1 cellular context compared by ENCODE assay signal in the genomic region with DNA sequence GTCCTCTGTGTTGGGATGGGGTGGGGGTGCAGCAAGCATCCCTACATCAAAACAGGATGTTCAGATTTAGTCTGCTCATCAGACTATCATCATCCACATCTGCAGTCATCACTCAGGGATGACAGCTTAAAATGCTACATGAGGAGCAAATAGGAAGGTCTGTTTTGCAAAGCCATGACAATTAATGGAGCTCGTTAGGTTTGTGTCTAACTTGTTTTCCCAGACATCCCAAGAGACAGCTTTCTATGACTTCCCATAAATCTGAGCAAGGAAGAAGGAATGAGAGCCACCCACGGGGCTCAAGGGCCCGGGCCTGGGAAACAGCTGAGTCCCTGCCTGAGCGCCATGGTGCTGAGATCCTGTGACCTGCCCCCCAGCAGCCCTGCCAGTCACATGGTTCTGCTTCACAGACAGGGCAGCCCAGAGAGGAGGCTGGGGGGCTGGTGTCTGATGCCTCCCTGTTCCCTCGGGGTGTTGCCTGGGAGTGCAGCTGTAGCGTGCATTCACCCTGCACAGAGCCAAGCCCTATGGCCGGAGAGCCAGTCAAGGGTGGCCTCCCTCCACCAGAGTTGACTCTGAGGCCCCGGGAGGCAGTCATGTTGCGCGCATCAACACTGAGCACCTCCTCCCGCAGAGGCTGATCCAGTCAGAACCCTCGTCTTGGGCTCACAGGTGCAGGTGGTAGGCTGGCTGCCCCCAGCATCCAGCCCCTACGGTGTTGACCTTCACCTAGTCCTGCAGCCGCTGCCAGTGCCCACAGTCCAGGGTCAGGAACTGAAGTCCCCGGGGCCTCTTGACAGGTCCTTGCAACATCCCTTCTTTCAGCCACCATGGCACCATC.
TF ChIP-seq lines count a peak whose summit lies in the region.

No MANE protein-coding gene starts in this region.

TF ChIP-seq in SK-N-SH treated with all-trans-retinoic acid at 6 μM for 48 hours, 23 proteins besides CTCF, POLR2A, EP300 and RAD21 (continued from another document):
- TF ChIP-seq, protein P1, sequence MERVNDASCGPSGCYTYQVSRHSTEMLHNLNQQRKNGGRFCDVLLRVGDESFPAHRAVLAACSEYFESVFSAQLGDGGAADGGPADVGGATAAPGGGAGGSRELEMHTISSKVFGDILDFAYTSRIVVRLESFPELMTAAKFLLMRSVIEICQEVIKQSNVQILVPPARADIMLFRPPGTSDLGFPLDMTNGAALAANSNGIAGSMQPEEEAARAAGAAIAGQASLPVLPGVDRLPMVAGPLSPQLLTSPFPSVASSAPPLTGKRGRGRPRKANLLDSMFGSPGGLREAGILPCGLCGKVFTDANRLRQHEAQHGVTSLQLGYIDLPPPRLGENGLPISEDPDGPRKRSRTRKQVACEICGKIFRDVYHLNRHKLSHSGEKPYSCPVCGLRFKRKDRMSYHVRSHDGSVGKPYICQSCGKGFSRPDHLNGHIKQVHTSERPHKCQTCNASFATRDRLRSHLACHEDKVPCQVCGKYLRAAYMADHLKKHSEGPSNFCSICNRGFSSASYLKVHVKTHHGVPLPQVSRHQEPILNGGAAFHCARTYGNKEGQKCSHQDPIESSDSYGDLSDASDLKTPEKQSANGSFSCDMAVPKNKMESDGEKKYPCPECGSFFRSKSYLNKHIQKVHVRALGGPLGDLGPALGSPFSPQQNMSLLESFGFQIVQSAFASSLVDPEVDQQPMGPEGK (CRISPR knock-in tag; IDR thresholded peaks at IDR 0.05; ENCODE audit: borderline replicate concordance) = no peak
- TF ChIP-seq SNAI2 (CRISPR knock-in tag; IDR thresholded peaks at IDR 0.05) = no peak; the same call in 1 of the 2 replicates
TF ChIP-seq in SK-N-SH treated with all-trans-retinoic acid at 6 μM for 48 hours: peak in this region for 4.
